Comparison of ENCODE assay signal across 17 cellular contexts in genomic region chr21:28444131-28444530, GRCh38.
DNase-seq lines count a peak whose midpoint lies in the region; ATAC-seq and TF ChIP-seq lines count a peak whose summit lies in the region.
"Had no signal": no experiment of that assay in that cellular context is flagged by ENCODE, and none has a peak within 500 bp of the region (broad histone marks: within the 10 kb centered on the region; RNA-seq: fewer than 3 reads in every experiment).

No MANE protein-coding gene starts in this region.

- ATAC-seq in HG02588 (IDR thresholded peaks at IDR 0.05; ENCODE audit: unreplicated experiment) (no peak), HG03442 (IDR thresholded peaks at IDR 0.05; ENCODE audit: unreplicated experiment) (no peak)
- ATAC-seq: GM12878, GM23338 had no signal

- TF ChIP-seq CTCF in fibroblast of the aortic adventitia (IDR thresholded peaks at IDR 0.05; ENCODE audit: insufficient read depth, low read length) = no peak

- DNase-seq in HCEC 1CT = peak; percentile 36
- DNase-seq in amniotic epithelial cell (ENCODE audit: low read depth) = peak; percentile 72
- DNase-seq in fibroblast of the aortic adventitia (ENCODE audit: low read depth) = peak; percentile 73
- DNase-seq in retina = no peak
- DNase-seq in activated T-cell treated with anti-CD3 and anti-CD28 coated beads for 4 hours = no peak
- DNase-seq: C1 segment of cervical spinal cord, DMS 273 treated with DMSO at 0.1 percent for 48 hours, Kasumi-1, NCI-H187 treated with DMSO at 0.1 percent for 48 hours, NCI-H446 treated with DMSO at 0.1 percent for 48 hours, NCI-H774, SIG-M5, SW 1271 had no signal

- H3K4me3 ChIP-seq in fibroblast of the aortic adventitia (ENCODE audit: low read depth, low read length) = no peak overlapping the region
- H3K4me3 ChIP-seq: GM12878, GM23338 had no signal

Comparison
In these comparisons a context has a peak if more than half of its experiments do, and no peak if none do; other contexts are left out.
1. DNase-seq: peak in HCEC 1CT (single experiment), amniotic epithelial cell (single experiment) and fibroblast of the aortic adventitia (single experiment); none in retina (single experiment) and activated T-cell treated with anti-CD3 and anti-CD28 coated beads for 4 hours (single experiment).